Comparison of ENCODE assay signal across 14 cellular contexts in the genomic region with DNA sequence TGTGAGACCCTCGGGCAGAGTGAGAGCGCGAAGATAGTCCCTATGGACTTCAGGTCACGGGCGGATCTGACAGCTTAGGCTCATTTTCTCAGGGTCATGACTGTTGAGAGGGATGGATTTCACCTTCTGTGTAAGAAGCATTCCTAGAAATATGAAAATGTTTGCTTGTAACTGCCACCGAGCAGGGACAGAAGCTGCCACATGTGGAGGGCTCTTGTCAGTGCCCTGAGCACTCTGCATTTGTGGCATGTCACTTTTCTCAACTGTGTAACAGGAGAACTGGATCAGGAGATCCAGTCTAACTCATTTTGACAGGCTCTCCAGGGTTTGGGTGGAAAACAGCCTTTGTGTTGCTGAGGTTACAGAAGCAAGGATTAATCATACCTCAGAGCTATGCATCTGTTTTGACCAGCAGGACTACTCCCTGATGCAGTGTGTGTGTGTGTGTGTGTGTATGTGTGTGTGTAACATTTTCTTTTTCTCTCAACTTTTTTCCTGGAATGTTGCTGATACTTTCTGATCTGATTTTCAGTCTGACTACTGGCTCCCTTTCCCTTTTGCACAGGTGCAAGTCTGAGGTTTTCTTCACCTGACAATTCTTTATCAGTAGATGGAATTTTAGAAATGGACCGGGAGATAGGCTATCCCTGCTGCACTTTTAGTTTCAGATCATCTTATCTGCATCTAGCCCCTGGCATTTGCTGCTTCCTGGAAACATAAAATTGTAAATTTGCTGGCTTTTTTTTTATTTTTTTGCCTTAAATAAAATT.
DNase-seq lines count a peak whose midpoint lies in the region; ATAC-seq, FAIRE-seq and TF ChIP-seq lines count a peak whose summit lies in the region.
"Had no signal": no experiment of that assay in that cellular context is flagged by ENCODE, and none has a peak within 500 bp of the region (broad histone marks: within the 10 kb centered on the region; RNA-seq: fewer than 3 reads in every experiment).

No MANE protein-coding gene starts in this region.

- DNase-seq in activated naive CD4-positive, alpha-beta T cell treated with anti-CD3 and anti-CD28 coated beads, Interleukin-2, amount 50 U/mL, for 72 hours (ENCODE audit: low spot score in 2 of 2): no peak
- DNase-seq in activated naive CD4-positive, alpha-beta T cell (lab: John Stamatoyannopoulos, UW): no peak
- DNase-seq in glutamatergic neuron: peak; percentile 39
- peak; percentile 51 for DNase-seq in stromal cell of bone marrow (ENCODE audit: low read depth)
- no peak for DNase-seq in coronary artery (ENCODE audit: low spot score)
- DNase-seq in GM12891 (ENCODE audit: insufficient read length, low spot score): no peak
- DNase-seq: hypothalamus, NCI-H187 treated with DMSO at 0.1 percent for 48 hours, right cardiac atrium, transverse colon had no signal

- TF ChIP-seq CTCF in glutamatergic neuron (IDR thresholded peaks at IDR 0.05; ENCODE audit: partially characterized antibody, unreplicated experiment) (no peak), coronary artery (IDR thresholded peaks at IDR 0.05) (no peak)

- peak overlapping the region; percentile 35 for H3K4me3 Mint-ChIP-seq in activated T-helper 17 cell treated with anti-CD3 and anti-CD28 coated beads, Interleukin-2, amount 50 U/mL, for 72 hours
- H3K4me3 Mint-ChIP-seq in glutamatergic neuron (ENCODE audit: unreplicated experiment): no peak overlapping the region
- H3K4me3 Mint-ChIP-seq: B cell had no signal

- H3K27me3 Mint-ChIP-seq in activated T-helper 17 cell treated with anti-CD3 and anti-CD28 coated beads, Interleukin-2, amount 50 U/mL, for 72 hours: peaks cover 6% of the 10 kb centered on the region
- no peaks in the 10 kb centered on the region for H3K27me3 Mint-ChIP-seq in glutamatergic neuron (ENCODE audit: unreplicated experiment)

- no peak overlapping the region for H3K4me3 ChIP-seq in coronary artery
- H3K4me3 ChIP-seq: HAP-1, transverse colon had no signal

- H3K9me3 Mint-ChIP-seq in activated naive CD4-positive, alpha-beta T cell treated with anti-CD3 and anti-CD28 coated beads, Interleukin-2, amount 50 U/mL, for 72 hours: peaks cover 0 to 3% of the 10 kb centered on the region in 2 donors
- peaks cover 4% of the 10 kb centered on the region for H3K9me3 Mint-ChIP-seq in activated T-helper 17 cell treated with anti-CD3 and anti-CD28 coated beads, Interleukin-2, amount 50 U/mL, for 72 hours
- H3K9me3 Mint-ChIP-seq in glutamatergic neuron (ENCODE audit: unreplicated experiment): no peaks in the 10 kb centered on the region

- TF ChIP-seq POLR2A in GM12891 (IDR thresholded peaks at IDR 0.05; ENCODE audit: low read depth, low read length): no peak

- H3K36me3 Mint-ChIP-seq in activated naive CD4-positive, alpha-beta T cell treated with anti-CD3 and anti-CD28 coated beads, Interleukin-2, amount 50 U/mL, for 72 hours: peaks cover 0 to 8% of the 10 kb centered on the region in 2 donors
- no peaks in the 10 kb centered on the region for H3K36me3 Mint-ChIP-seq in activated T-helper 17 cell treated with anti-CD3 and anti-CD28 coated beads, Interleukin-2, amount 50 U/mL, for 72 hours (ENCODE audit: low read depth)
- H3K36me3 Mint-ChIP-seq in glutamatergic neuron (ENCODE audit: unreplicated experiment): no peaks in the 10 kb centered on the region

- no peak overlapping the region for H3K27ac ChIP-seq in coronary artery
- H3K27ac ChIP-seq: transverse colon had no signal

- peak; percentile 29 to 33 for ATAC-seq in activated naive CD4-positive, alpha-beta T cell treated with anti-CD3 and anti-CD28 coated beads, Interleukin-2, amount 50 U/mL, for 72 hours
- peak; percentile 35 for ATAC-seq in activated T-helper 17 cell treated with anti-CD3 and anti-CD28 coated beads, Interleukin-2, amount 50 U/mL, for 72 hours (replicated peaks)
- no peak for ATAC-seq in GM21825 (IDR thresholded peaks at IDR 0.05; ENCODE audit: unreplicated experiment)

- H3K4me1 Mint-ChIP-seq in activated T-helper 17 cell treated with anti-CD3 and anti-CD28 coated beads, Interleukin-2, amount 50 U/mL, for 72 hours: peaks cover 24% of the 10 kb centered on the region
- H3K4me1 Mint-ChIP-seq in glutamatergic neuron (ENCODE audit: low read depth, unreplicated experiment): peaks cover 9% of the 10 kb centered on the region
- H3K4me1 Mint-ChIP-seq: B cell had no signal

- FAIRE-seq in GM12891 (lab: Jason Lieb, UNC): no peak

- H3K27ac Mint-ChIP-seq in activated naive CD4-positive, alpha-beta T cell treated with anti-CD3 and anti-CD28 coated beads, Interleukin-2, amount 50 U/mL, for 72 hours: peak overlapping the region; percentile 67 to 83
- H3K27ac Mint-ChIP-seq in activated T-helper 17 cell treated with anti-CD3 and anti-CD28 coated beads, Interleukin-2, amount 50 U/mL, for 72 hours: peak overlapping the region; percentile 77
- peak overlapping the region; percentile 13 for H3K27ac Mint-ChIP-seq in glutamatergic neuron (ENCODE audit: unreplicated experiment)
- H3K27ac Mint-ChIP-seq: B cell had no signal

TF ChIP-seq in GM12891, 5 proteins besides CTCF, POLR2A, EP300 and RAD21:
- TF ChIP-seq SPI1 (IDR thresholded peaks at IDR 0.05; ENCODE audit: low read depth, low read length): no peak
- TF ChIP-seq TAF1 (IDR thresholded peaks at IDR 0.05; ENCODE audit: low read depth, low read length): no peak
- no peak for TF ChIP-seq POLR2AphosphoS5 (IDR thresholded peaks at IDR 0.05; ENCODE audit: low read depth, low read length)
- no peak for TF ChIP-seq PAX5 (IDR thresholded peaks at IDR 0.05; ENCODE audit: insufficient read depth, low read length, severe bottlenecking)

Comparison
In these comparisons a context has a peak if more than half of its experiments do, and no peak if none do; other contexts are left out.
1. DNase-seq: peak in glutamatergic neuron (single experiment) and stromal cell of bone marrow (single experiment); none in activated naive CD4-positive, alpha-beta T cell treated with anti-CD3 and anti-CD28 coated beads, Interleukin-2, amount 50 U/mL, for 72 hours (0 of 2), activated naive CD4-positive, alpha-beta T cell (0 of 4), coronary artery (single experiment) and GM12891 (single experiment).
2. H3K27ac Mint-ChIP-seq: peak in every context shown above with its lines; median percentile 77 in activated T-helper 17 cell treated with anti-CD3 and anti-CD28 coated beads, Interleukin-2, amount 50 U/mL, for 72 hours; 75 in activated naive CD4-positive, alpha-beta T cell treated with anti-CD3 and anti-CD28 coated beads, Interleukin-2, amount 50 U/mL, for 72 hours; 13 in glutamatergic neuron.